20 cellular contexts compared by ENCODE assay signal in genomic region chr2:23484163-23484740, GRCh38.
DNase-seq lines count a peak whose midpoint lies in the region; ATAC-seq, FAIRE-seq and TF ChIP-seq lines count a peak whose summit lies in the region.
"Had no signal": no experiment of that assay in that cellular context is flagged by ENCODE, and none has a peak within 500 bp of the region (broad histone marks: within the 10 kb centered on the region; RNA-seq: fewer than 3 reads in every experiment).

No MANE protein-coding gene starts in this region.

- H4K12ac ChIP-seq in trophoblast cell (ENCODE audit: low read depth, low read length): no peak overlapping the region

- H3K56ac ChIP-seq in IMR-90 (ENCODE audit: extremely low read depth, insufficient read depth, low read length) (no peak overlapping the region), H1 (replicated peaks; ENCODE audit: insufficient read length, low read depth, low read length) (no peak overlapping the region)

- no peaks in the 10 kb centered on the region for H3K36me3 Mint-ChIP-seq in Caco-2 (ENCODE audit: insufficient read depth, unreplicated experiment)

- ATAC-seq in IMR-90 (ENCODE audit: low read depth): no peak
- ATAC-seq in GM18868 (IDR thresholded peaks at IDR 0.05; ENCODE audit: unreplicated experiment): no peak
- no peak for ATAC-seq in SK-N-SH treated with all-trans-retinoic acid at 6 μM for 48 hours
- ATAC-seq: A549, Right ventricle myocardium inferior had no signal

- no peak overlapping the region for H2BK15ac ChIP-seq in IMR-90 (ENCODE audit: low read depth, low read length)
- 0 out of 2 replicates have a peak overlapping the region, but pooled peaks have one; percentile 19 for H2BK15ac ChIP-seq in H1 (ENCODE audit: low read length)

- peaks cover 12% of the 10 kb centered on the region for H3K4me1 ChIP-seq in IMR-90 (ENCODE audit: control insufficient read depth, insufficient read depth, low read length)
- H3K4me1 ChIP-seq in H1 (replicated peaks in 1 of 4; ENCODE audit: control insufficient read depth in 3 of 4, insufficient read depth in 4 of 4, low read length in 3 of 4): peaks cover 1 to 8% (median 3%) of the 10 kb centered on the region in 4 experiments; a peak in 5 of 7 replicates
- peaks cover 21 to 31% of the 10 kb centered on the region in 2 experiments for H3K4me1 ChIP-seq in trophoblast cell (ENCODE audit: control insufficient read depth in 1 of 2, insufficient read depth in 2 of 2, low read length in 2 of 2)
- H3K4me1 ChIP-seq in Caco-2: peaks cover 13% of the 10 kb centered on the region
- H3K4me1 ChIP-seq in tibial nerve: peaks cover 0 to 74% (median 22%) of the 10 kb centered on the region in 4 donors

- H4K20me1 ChIP-seq in IMR-90 (ENCODE audit: insufficient read depth, low read length): peaks cover 22% of the 10 kb centered on the region
- no peaks in the 10 kb centered on the region for H4K20me1 ChIP-seq in H1 (replicated peaks in 1 of 2; ENCODE audit: control insufficient read depth in 1 of 2, insufficient read depth in 2 of 2, low read length in 2 of 2)

- no peak overlapping the region for H3K4me2 ChIP-seq in IMR-90 (ENCODE audit: low read depth, low read length)
- H3K4me2 ChIP-seq in H1 (ENCODE audit: insufficient read depth in 1 of 2, low read depth in 2 of 2, low read length in 2 of 2): no peak overlapping the region
- no peak overlapping the region for H3K4me2 ChIP-seq in trophoblast cell (ENCODE audit: low read length)
- H3K4me2 ChIP-seq: A549 had no signal

- no peak overlapping the region for H3K23ac ChIP-seq in IMR-90 (ENCODE audit: low read depth, low read length)
- no peak overlapping the region for H3K23ac ChIP-seq in H1 (ENCODE audit: insufficient read length)
- H3K23ac ChIP-seq in trophoblast cell (ENCODE audit: low read length): no peak overlapping the region

- dilution Hi-C loops in IMR-90 (cut with HindIII; ENCODE audit: low sequenced_read_pairs, unreplicated experiment): no loop called here

- peak overlapping the region; percentile 74; the same call in 1 of the 2 replicates for H2AK5ac ChIP-seq in IMR-90 (ENCODE audit: low read depth, low read length)
- no peak overlapping the region; the same call in 1 of the 2 replicates for H2AK5ac ChIP-seq in H1 (ENCODE audit: low read depth, low read length)
- H2AK5ac ChIP-seq in trophoblast cell (ENCODE audit: low read length): no peak overlapping the region

- no TSS peak for BruUV-seq in IMR-90 (replicated peaks; lab: Mats Ljungman, UMichigan)
- BruUV-seq in Caco-2 (replicated peaks; lab: Mats Ljungman, UMichigan): no TSS peak

- H3K9me1 ChIP-seq in IMR-90 (ENCODE audit: insufficient read depth, low read length): peaks cover 5% of the 10 kb centered on the region

- intact Hi-C loops in IMR-90 (cut with micrococcal nuclease) (loop anchor here (10.0 kb wide), 1 partner anchor 271 kb away; no protein-coding TSS in a partner anchor), Caco-2 (cut with micrococcal nuclease; ENCODE audit: unreplicated experiment) (no loop called here)

- H3K27me3 Mint-ChIP-seq in Caco-2 (ENCODE audit: insufficient read depth, unreplicated experiment): no peaks in the 10 kb centered on the region

- TF ChIP-seq RAD21 in IMR-90 (IDR thresholded peaks at IDR 0.05; ENCODE audit: low read length) (no peak), H1 (IDR thresholded peaks at IDR 0.05 in 1 of 2, conservative IDR thresholded peaks at IDR 0.05 in 1 of 2; ENCODE audit: low read depth in 2 of 2, low read length in 2 of 2) (no peak)

- H3K79me2 ChIP-seq in H1 (ENCODE audit: control insufficient read depth in 1 of 2, insufficient read depth in 2 of 2, low read length in 2 of 2): no peaks in the 10 kb centered on the region
- no peaks in the 10 kb centered on the region for H3K79me2 ChIP-seq in trophoblast cell (ENCODE audit: control insufficient read depth, insufficient read depth, low read length, poor library complexity)

- H3K79me1 ChIP-seq in IMR-90 (ENCODE audit: low read depth in 1 of 2, low read length in 2 of 2) (peaks cover 0 to 3% of the 10 kb centered on the region in 2 experiments; a peak in 2 of 4 replicates), H1 (ENCODE audit: low read depth, low read length) (no peaks in the 10 kb centered on the region), trophoblast cell (ENCODE audit: low read length) (peaks cover 13% of the 10 kb centered on the region)

- H3K27ac ChIP-seq in IMR-90 (ENCODE audit: insufficient read depth, low read length) (no peak overlapping the region), H1 (ENCODE audit: low read depth, low read length) (no peak overlapping the region), trophoblast cell (ENCODE audit: low read depth, low read length) (no peak overlapping the region), tibial nerve (peak overlapping the region in 2 of 4 donors; percentile 6 to 11)
- H3K27ac ChIP-seq: A549, C4-2B, HL-60, SK-N-MC had no signal

- H4K91ac ChIP-seq in IMR-90 (ENCODE audit: insufficient read depth, low read depth, low read length) (no peak overlapping the region), H1 (replicated peaks; ENCODE audit: insufficient read length, low read length) (no peak overlapping the region), trophoblast cell (ENCODE audit: low read depth, low read length) (no peak overlapping the region)

- H3K36me3 ChIP-seq in IMR-90 (ENCODE audit: control insufficient read depth, insufficient read depth, low read length) (peaks cover 3% of the 10 kb centered on the region; the same call in 1 of the 2 replicates), H1 (ENCODE audit: control insufficient read depth in 2 of 4, insufficient read depth in 4 of 4, low read length in 3 of 4) (no peaks in the 10 kb centered on the region; a peak in 1 of 8 replicates), trophoblast cell (ENCODE audit: control insufficient read depth in 1 of 2, insufficient read depth in 2 of 2, low read length in 2 of 2) (no peaks in the 10 kb centered on the region), Caco-2 (ENCODE audit: control insufficient read depth, insufficient read depth, low read length) (no peaks in the 10 kb centered on the region), tibial nerve (peaks cover 0 to 6% (median 0%) of the 10 kb centered on the region in 3 donors)

- H3K4me3 ChIP-seq in IMR-90 (ENCODE audit: insufficient read depth, low read depth, low read length) (no peak overlapping the region), H1 (ENCODE audit: extremely low read depth in 1 of 4, insufficient read depth in 2 of 4, low read depth in 3 of 4, low read length in 4 of 4) (no peak overlapping the region), trophoblast cell (ENCODE audit: low read depth, low read length) (no peak overlapping the region), Caco-2 (ENCODE audit: low read depth, low read length) (no peak overlapping the region), tibial nerve (no peak overlapping the region)
- H3K4me3 ChIP-seq: A549, SK-N-MC had no signal

- H3K9ac ChIP-seq in IMR-90 (ENCODE audit: low read depth, low read length): no peak overlapping the region
- no peak overlapping the region for H3K9ac ChIP-seq in H1 (replicated peaks in 1 of 4; ENCODE audit: extremely low read depth in 1 of 4, low read depth in 3 of 4, low read length in 3 of 4)
- no peak overlapping the region for H3K9ac ChIP-seq in trophoblast cell (ENCODE audit: low read length)

- H4K5ac ChIP-seq in IMR-90 (ENCODE audit: low read depth, low read length) (no peak overlapping the region), H1 (ENCODE audit: insufficient read length, low read depth, low read length) (no peak overlapping the region)

- in situ Hi-C loops in IMR-90 (cut with MboI; ENCODE audit: low sequenced_read_pairs): no loop called here

- CTCF ChIA-PET in IMR-90 (lab: Yijun Ruan, JAX): no interaction called here
- CTCF ChIA-PET in H1 (lab: Charles Lee; ENCODE audit: partially characterized antibody): no interaction called here
- CTCF ChIA-PET in Caco-2 (lab: Charles Lee): no interaction called here

- H3K4ac ChIP-seq in IMR-90 (ENCODE audit: low read depth, low read length) (no peak overlapping the region), H1 (replicated peaks; ENCODE audit: insufficient read length, low read depth, low read length) (no peak overlapping the region), trophoblast cell (ENCODE audit: low read depth, low read length) (no peak overlapping the region)

- FAIRE-seq in H1 (lab: Jason Lieb, UNC): no peak
- FAIRE-seq: A549 had no signal

- 100% methylated on average over 1 of the region's 12 CpGs; no CpG with 5 or more reads in 1 of the 2 experiments for WGBS in IMR-90 (ENCODE audit: extremely low coverage in 2 of 2, insufficient read length in 1 of 2), 2 experiments
- 91% methylated on average over 12 of the region's 12 CpGs; no CpG with 5 or more reads in 1 of the 2 experiments for WGBS in H1 (ENCODE audit: extremely low coverage in 1 of 2, insufficient coverage in 1 of 2, insufficient read length in 1 of 2, insufficient replicate concordance in 2 of 2, low coverage in 1 of 2, low lambda C conversion rate in 2 of 2, missing lambda C conversion rate in 1 of 2), 2 experiments
- no CpG with 5 or more reads among the region's 12 CpGs for WGBS in trophoblast cell (ENCODE audit: extremely low coverage, insufficient coverage, insufficient read length)
- WGBS in tibial nerve, 2 donors: 89 to 90% methylated on average over 12 of the region's 12 CpGs

- no peaks in the 10 kb centered on the region for H3K9me3 Mint-ChIP-seq in Caco-2 (ENCODE audit: unreplicated experiment)
- H3K9me3 Mint-ChIP-seq: H9 had no signal

- H2AFZ ChIP-seq in IMR-90 (replicated peaks; ENCODE audit: low read length, poor library complexity) (peak overlapping the region; percentile 57), H1 (ENCODE audit: low read length) (no peak overlapping the region), trophoblast cell (ENCODE audit: insufficient read depth, low read length, poor library complexity) (no peak overlapping the region)

- TF ChIP-seq POLR2A in IMR-90 (IDR thresholded peaks at IDR 0.05; ENCODE audit: low read depth, low read length): no peak
- no peak for TF ChIP-seq POLR2A in H1 (IDR thresholded peaks at IDR 0.05; ENCODE audit: control extremely low read depth in 1 of 2, low read depth in 2 of 2, low read length in 2 of 2)
- no peak for TF ChIP-seq POLR2A in tibial nerve (IDR thresholded peaks at IDR 0.05)

- POLR2A ChIA-PET in IMR-90 (lab: Charles Lee; ENCODE audit: unreplicated experiment) (no interaction called here), H1 (lab: Charles Lee; ENCODE audit: partially characterized antibody) (interaction anchor here (1.4 kb wide), 1 partner anchor 14 kb away, joined by 4 read pairs; no protein-coding TSS in a partner anchor), Caco-2 (lab: Charles Lee) (no interaction called here)

- no peak overlapping the region for H3K4me3 Mint-ChIP-seq in Caco-2 (ENCODE audit: unreplicated experiment)
- H3K4me3 Mint-ChIP-seq: H9 had no signal

- H3K14ac ChIP-seq in IMR-90 (replicated peaks; ENCODE audit: low read depth, low read length) (no peak overlapping the region), H1 (ENCODE audit: insufficient read length) (no peak overlapping the region), trophoblast cell (ENCODE audit: low read length) (peak overlapping the region; percentile 35)

- TF ChIP-seq CTCF in IMR-90 (conservative IDR thresholded peaks at IDR 0.05; ENCODE audit: low read depth, low read length) (no peak), H1 (IDR thresholded peaks at IDR 0.05; ENCODE audit: control extremely low read depth in 1 of 3, insufficient read depth in 1 of 3, low read depth in 1 of 3, low read length in 3 of 3) (no peak), Caco-2 (IDR thresholded peaks at IDR 0.05; ENCODE audit: insufficient read depth in 1 of 2, low read depth in 1 of 2, low read length in 1 of 2, severe bottlenecking in 1 of 2, unreplicated experiment in 1 of 2) (no peak), tibial nerve (IDR thresholded peaks at IDR 0.05) (no peak)

- no peak overlapping the region for H3K27ac Mint-ChIP-seq in Caco-2 (ENCODE audit: unreplicated experiment)

- no peak overlapping the region for H2BK12ac ChIP-seq in H1 (ENCODE audit: low read depth, low read length)
- no peak overlapping the region for H2BK12ac ChIP-seq in trophoblast cell (ENCODE audit: low read length)

- DNase-seq in IMR-90 (no peak), NCI-H748 (lab: John Stamatoyannopoulos, UW; ENCODE audit: unreplicated experiment) (peak; percentile 87), H1 (ENCODE audit: low read depth in 1 of 2, low spot score in 2 of 2) (no peak), trophoblast cell (no peak), Caco-2 (no peak), tibial nerve (ENCODE audit: low spot score in 2 of 2) (no peak)
- DNase-seq: EL, H9, NCI-H146, NCI-H2107, NCI-H2227 treated with DMSO at 0.1 percent for 48 hours, NCI-H526 treated with DMSO at 0.1 percent for 48 hours, T-helper 1 cell had no signal

- no peak overlapping the region for H2AK9ac ChIP-seq in IMR-90 (replicated peaks; ENCODE audit: low read depth, low read length, poor library complexity)

- H3K4me1 Mint-ChIP-seq in Caco-2 (ENCODE audit: low read depth, unreplicated experiment): peaks cover 14% of the 10 kb centered on the region

- H2BK5ac ChIP-seq in IMR-90 (ENCODE audit: low read depth, low read length, poor library complexity, severe bottlenecking): no peak overlapping the region
- no peak overlapping the region for H2BK5ac ChIP-seq in H1 (ENCODE audit: low read depth, low read length)
- no peak overlapping the region for H2BK5ac ChIP-seq in trophoblast cell (ENCODE audit: low read depth, low read length, poor library complexity)

- H2BK120ac ChIP-seq in IMR-90 (ENCODE audit: low read depth, low read length): no peak overlapping the region
- no peak overlapping the region for H2BK120ac ChIP-seq in H1 (replicated peaks; ENCODE audit: low read depth, low read length)
- H2BK120ac ChIP-seq in trophoblast cell (ENCODE audit: insufficient read depth, low read length, poor library complexity): no peak overlapping the region

- no peaks in the 10 kb centered on the region for H3K23me2 ChIP-seq in H1 (ENCODE audit: low read depth, low read length)

- no peak for TF ChIP-seq EP300 in H1 (IDR thresholded peaks at IDR 0.05; ENCODE audit: borderline replicate concordance in 1 of 2, low read depth in 2 of 2, low read length in 2 of 2)
- TF ChIP-seq EP300 in tibial nerve (IDR thresholded peaks at IDR 0.05): no peak

- H3K9me3 ChIP-seq in IMR-90 (ENCODE audit: control insufficient read depth, insufficient read depth, low read length) (no peaks in the 10 kb centered on the region), H1 (ENCODE audit: insufficient read depth in 2 of 2, low read depth in 1 of 2, low read length in 1 of 2) (no peaks in the 10 kb centered on the region), trophoblast cell (ENCODE audit: insufficient read depth, low read depth, low read length) (no peaks in the 10 kb centered on the region), Caco-2 (no peaks in the 10 kb centered on the region), tibial nerve (no peaks in the 10 kb centered on the region)
- H3K9me3 ChIP-seq: A549 had no signal

- H3K18ac ChIP-seq in IMR-90 (ENCODE audit: low read depth, low read length): no peak overlapping the region
- H3K18ac ChIP-seq in H1 (ENCODE audit: extremely low read depth, low read length): no peak overlapping the region
- no peak overlapping the region for H3K18ac ChIP-seq in trophoblast cell (ENCODE audit: low read length)

- no peak overlapping the region for H4K8ac ChIP-seq in IMR-90 (ENCODE audit: low read depth in 2 of 2, low read length in 2 of 2)
- no peak overlapping the region for H4K8ac ChIP-seq in H1 (ENCODE audit: extremely low read depth, insufficient read depth, low read length)
- H4K8ac ChIP-seq in trophoblast cell (ENCODE audit: low read depth, low read length): no peak overlapping the region

- H3K27me3 ChIP-seq in IMR-90 (ENCODE audit: control insufficient read depth, insufficient read depth, low read length): no peaks in the 10 kb centered on the region
- 0 out of 7 replicates have a peak, but pooled peaks cover 0 to under 1% (median 0%) of the 10 kb centered on the region in 4 experiments for H3K27me3 ChIP-seq in H1 (replicated peaks in 1 of 4; ENCODE audit: control insufficient read depth in 3 of 4, extremely low read depth in 1 of 4, insufficient read depth in 3 of 4, low read length in 3 of 4)
- no peaks in the 10 kb centered on the region for H3K27me3 ChIP-seq in trophoblast cell (ENCODE audit: insufficient read depth, low read length)
- H3K27me3 ChIP-seq in Caco-2 (replicated peaks; ENCODE audit: control insufficient read depth, insufficient read depth, low read length): no peaks in the 10 kb centered on the region
- H3K27me3 ChIP-seq in tibial nerve: no peaks in the 10 kb centered on the region

- H2BK20ac ChIP-seq in IMR-90 (ENCODE audit: low read depth, low read length) (no peak overlapping the region), H1 (ENCODE audit: low read length) (no peak overlapping the region)
